15 cellular contexts compared by ENCODE assay signal in genomic region chr17:49984283-49984682, GRCh38. TPM values are rescaled to one million over a fixed set of nuclear protein-coding genes. Genes with fewer than 3 reads are reported as not detected.
"Had no signal": no experiment of that assay in that cellular context is flagged by ENCODE, and none has a peak within 500 bp of the region (broad histone marks: within the 10 kb centered on the region; RNA-seq: fewer than 3 reads in every experiment).

No MANE protein-coding gene starts in this region.

- H3K4me1 Mint-ChIP-seq: activated CD4-positive, alpha-beta memory T cell treated with anti-CD3 and anti-CD28 coated beads, Interleukin-2, amount 10 ng/mL, durations not matched to agents 7 days and 5 days; activated CD4-positive, alpha-beta T cell treated with anti-CD3 and anti-CD28 coated beads for 36 hours; activated naive CD8-positive, alpha-beta T cell treated with anti-CD3 and anti-CD28 coated beads, Interleukin-2, amount 50 U/mL, for 24 hours; naive B cell had no signal

- H3K9me3 Mint-ChIP-seq: activated CD4-positive, alpha-beta memory T cell treated with anti-CD3 and anti-CD28 coated beads, Interleukin-2, amount 10 ng/mL, durations not matched to agents 7 days and 5 days; activated naive CD8-positive, alpha-beta T cell treated with anti-CD3 and anti-CD28 coated beads, Interleukin-2, amount 50 U/mL, for 24 hours; naive B cell had no signal

- H3K27ac Mint-ChIP-seq: activated CD4-positive, alpha-beta memory T cell treated with anti-CD3 and anti-CD28 coated beads, Interleukin-2, amount 10 ng/mL, durations not matched to agents 7 days and 5 days; activated CD4-positive, alpha-beta T cell treated with anti-CD3 and anti-CD28 coated beads for 36 hours; activated naive CD8-positive, alpha-beta T cell treated with anti-CD3 and anti-CD28 coated beads, Interleukin-2, amount 50 U/mL, for 24 hours; naive B cell had no signal

- H3K27me3 ChIP-seq: colonic mucosa had no signal

- H3K4me3 Mint-ChIP-seq: activated CD4-positive, alpha-beta memory T cell treated with anti-CD3 and anti-CD28 coated beads, Interleukin-2, amount 10 ng/mL, durations not matched to agents 7 days and 5 days; activated CD4-positive, alpha-beta T cell treated with anti-CD3 and anti-CD28 coated beads for 36 hours; activated naive CD8-positive, alpha-beta T cell treated with anti-CD3 and anti-CD28 coated beads, Interleukin-2, amount 50 U/mL, for 24 hours; naive B cell had no signal

- DNase-seq: activated CD4-positive, alpha-beta memory T cell treated with anti-CD3 and anti-CD28 coated beads, Interleukin-2, amount 10 ng/mL, durations not matched to agents 7 days and 5 days; activated CD4-positive, alpha-beta T cell treated with anti-CD3 and anti-CD28 coated beads for 36 hours; activated naive CD8-positive, alpha-beta T cell treated with anti-CD3 and anti-CD28 coated beads, Interleukin-2, amount 50 U/mL, for 24 hours; activated T-cell treated with anti-CD3 and anti-CD28 coated beads, Interleukin-2, amount 50 U/mL, for 48 hours; colonic mucosa; effector CD4-positive, alpha-beta T cell; lower lobe of right lung; naive B cell; T1000; tibial artery had no signal

- H3K4me1 ChIP-seq: colonic mucosa, lower lobe of right lung had no signal

- FAIRE-seq: astrocyte had no signal

- H3K4me3 ChIP-seq: cardiac muscle cell, colonic mucosa, gastroesophageal sphincter, lower lobe of right lung, skin epidermis, tibial artery had no signal

- H3K27ac ChIP-seq: cardiac muscle cell, colonic mucosa, gastroesophageal sphincter, lower lobe of right lung, neutrophil, skin epidermis, tibial artery had no signal

- H3K36me3 ChIP-seq: cardiac muscle cell, colonic mucosa, gastroesophageal sphincter, lower lobe of right lung, neutrophil, tibial artery had no signal

- H3K36me3 Mint-ChIP-seq: naive B cell had no signal

- H3K9me3 ChIP-seq: colonic mucosa, gastroesophageal sphincter, lower lobe of right lung, neutrophil, tibial artery had no signal

RNA-seq across cellular contexts. Expression of gene DLX3, which starts 10.7 kb away (rescaled TPM):
- total RNA-seq: activated CD4-positive, alpha-beta memory T cell treated with anti-CD3 and anti-CD28 coated beads, Interleukin-2, amount 10 ng/mL, durations not matched to agents 7 days and 5 days; gastroesophageal sphincter had no signal

RNA-seq across cellular contexts. Expression of gene DLX4, which starts 15.3 kb away (rescaled TPM):
- total RNA-seq: astrocyte had no signal
